14 cellular contexts compared by ENCODE assay signal in genomic region chr10:28875535-28876208, GRCh38.
A peak's percentile ranks its signal among the peaks of the same experiment; 100 is the strongest.
DNase-seq lines count a peak whose midpoint lies in the region; ATAC-seq and TF ChIP-seq lines count a peak whose summit lies in the region.
"Had no signal": no experiment of that assay in that cellular context is flagged by ENCODE, and none has a peak within 500 bp of the region (broad histone marks: within the 10 kb centered on the region; RNA-seq: fewer than 3 reads in every experiment).

No MANE protein-coding gene starts in this region.

- H3K36me3 ChIP-seq in neuronal stem cell (replicated peaks in 1 of 2; ENCODE audit: control insufficient read depth in 2 of 2, insufficient read depth in 2 of 2, low read length in 2 of 2), result no peaks in the 10 kb centered on the region
- H3K36me3 ChIP-seq: BE2C had no signal

- no peak overlapping the region for H3K18ac ChIP-seq in neuronal stem cell (ENCODE audit: low read length)

- no peak overlapping the region for H3K4me3 ChIP-seq in neuronal stem cell (ENCODE audit: low read length in 2 of 2)

- H4K8ac ChIP-seq in neuronal stem cell (ENCODE audit: low read depth, low read length), result no peak overlapping the region

- H2BK12ac ChIP-seq in neuronal stem cell (ENCODE audit: low read length), result no peak overlapping the region

- no CpG with 5 or more reads among the region's 18 CpGs for WGBS in neuronal stem cell (ENCODE audit: extremely low coverage in 2 of 2, insufficient read length in 2 of 2, insufficient replicate concordance in 1 of 2), 2 donors

- no peak overlapping the region for H2BK15ac ChIP-seq in neuronal stem cell (ENCODE audit: low read length)

- peak overlapping the region; percentile 75 for H2AFZ ChIP-seq in neuronal stem cell (ENCODE audit: low read length)

- intact Hi-C loops in activated naive CD4-positive, alpha-beta T cell treated with anti-CD3 and anti-CD28 coated beads for 36 hours (cut with micrococcal nuclease), result no loop called here

- H3K14ac ChIP-seq in neuronal stem cell (ENCODE audit: low read length), result no peak overlapping the region

- H2BK120ac ChIP-seq in neuronal stem cell (ENCODE audit: low read depth, low read length), result no peak overlapping the region

- H3K9me3 ChIP-seq in neuronal stem cell (replicated peaks in 1 of 2; ENCODE audit: control insufficient read depth in 2 of 2, insufficient read depth in 1 of 2, low read depth in 1 of 2, low read length in 2 of 2), result no peaks in the 10 kb centered on the region
- H3K9me3 ChIP-seq: BE2C had no signal

- no peak overlapping the region for H3K27ac ChIP-seq in neuronal stem cell (replicated peaks; ENCODE audit: low read length)

- H3K4me1 Mint-ChIP-seq in WTC11, result peaks cover 9% of the 10 kb centered on the region
- H3K4me1 Mint-ChIP-seq in activated naive CD4-positive, alpha-beta T cell treated with anti-CD3 and anti-CD28 coated beads for 36 hours (ENCODE audit: low read depth), result no peaks in the 10 kb centered on the region
- H3K4me1 Mint-ChIP-seq: stimulated activated memory B cell treated with anti-CD40 and anti-IgM and Interleukin-4, amounts not matched to agents 10 μg/mL and 1 μg/mL and 100 μg/mL, for 72 hours had no signal

- no peak overlapping the region for H3K4me2 ChIP-seq in neuronal stem cell (ENCODE audit: insufficient read depth, low read length, poor library complexity, severe bottlenecking)

- H3K36me3 Mint-ChIP-seq in WTC11, result no peaks in the 10 kb centered on the region
- no peaks in the 10 kb centered on the region for H3K36me3 Mint-ChIP-seq in activated naive CD4-positive, alpha-beta T cell treated with anti-CD3 and anti-CD28 coated beads for 36 hours (ENCODE audit: low read depth)
- H3K36me3 Mint-ChIP-seq: stimulated activated memory B cell treated with anti-CD40 and anti-IgM and Interleukin-4, amounts not matched to agents 10 μg/mL and 1 μg/mL and 100 μg/mL, for 72 hours had no signal

- H3K27me3 ChIP-seq in neuronal stem cell (ENCODE audit: control insufficient read depth in 3 of 3, insufficient read depth in 3 of 3, low read depth in 1 of 3, low read length in 3 of 3), result peaks cover 0 to 25% (median 0%) of the 10 kb centered on the region in 3 experiments
- H3K27me3 ChIP-seq: BE2C had no signal

- no peak overlapping the region for H3K9ac ChIP-seq in neuronal stem cell (ENCODE audit: low read depth, low read length, poor library complexity)

- H3K4ac ChIP-seq in neuronal stem cell (ENCODE audit: low read length), result no peak overlapping the region

- H3K27ac Mint-ChIP-seq in WTC11, result peak overlapping the region; percentile 7; the same call in 1 of the 2 replicates
- no peak overlapping the region for H3K27ac Mint-ChIP-seq in activated naive CD4-positive, alpha-beta T cell treated with anti-CD3 and anti-CD28 coated beads for 36 hours
- H3K27ac Mint-ChIP-seq: stimulated activated memory B cell treated with anti-CD40 and anti-IgM and Interleukin-4, amounts not matched to agents 10 μg/mL and 1 μg/mL and 100 μg/mL, for 72 hours had no signal

- no peak overlapping the region for H3K4me3 Mint-ChIP-seq in WTC11
- H3K4me3 Mint-ChIP-seq in activated naive CD4-positive, alpha-beta T cell treated with anti-CD3 and anti-CD28 coated beads for 36 hours, result no peak overlapping the region
- H3K4me3 Mint-ChIP-seq: stimulated activated memory B cell treated with anti-CD40 and anti-IgM and Interleukin-4, amounts not matched to agents 10 μg/mL and 1 μg/mL and 100 μg/mL, for 72 hours had no signal

- H2BK5ac ChIP-seq in neuronal stem cell (ENCODE audit: low read length), result no peak overlapping the region

- H3K27me3 Mint-ChIP-seq in WTC11 (ENCODE audit: low read depth), result no peaks in the 10 kb centered on the region
- peaks cover 13% of the 10 kb centered on the region for H3K27me3 Mint-ChIP-seq in activated naive CD4-positive, alpha-beta T cell treated with anti-CD3 and anti-CD28 coated beads for 36 hours (ENCODE audit: low read depth)
- H3K27me3 Mint-ChIP-seq: stimulated activated memory B cell treated with anti-CD40 and anti-IgM and Interleukin-4, amounts not matched to agents 10 μg/mL and 1 μg/mL and 100 μg/mL, for 72 hours had no signal

- peaks cover 4% of the 10 kb centered on the region; the same call in 1 of the 2 replicates for H3K9me3 Mint-ChIP-seq in WTC11
- H3K9me3 Mint-ChIP-seq in activated naive CD4-positive, alpha-beta T cell treated with anti-CD3 and anti-CD28 coated beads for 36 hours, result no peaks in the 10 kb centered on the region
- H3K9me3 Mint-ChIP-seq: stimulated activated memory B cell treated with anti-CD40 and anti-IgM and Interleukin-4, amounts not matched to agents 10 μg/mL and 1 μg/mL and 100 μg/mL, for 72 hours had no signal

- peaks cover 0 to 7% of the 10 kb centered on the region in 2 donors for H3K4me1 ChIP-seq in neuronal stem cell (ENCODE audit: control insufficient read depth in 2 of 2, insufficient read depth in 1 of 2, low read depth in 1 of 2, low read length in 2 of 2)

- H3K23ac ChIP-seq in neuronal stem cell (ENCODE audit: low read depth, low read length, poor library complexity), result no peak overlapping the region

- POLR2A ChIA-PET in WTC11 (lab: Charles Lee), result interaction anchor here (0.5 kb wide), 1 partner anchor 514 kb away, joined by 7 read pairs; no protein-coding TSS in a partner anchor

- in situ Hi-C loops in G401 (cut with HindIII; ENCODE audit: low sequenced_read_pairs), result no loop called here

- DNase-seq in G401 (ENCODE audit: low spot score), result peak; percentile 2
- DNase-seq in WTC11 (ENCODE audit: low spot score), result peak; percentile 21
- DNase-seq in hypothalamus (lab: John Stamatoyannopoulos, UW), result peak in 29 of 51 donors; percentile 3 to 63 (median 20)
- peak; percentile 29 for DNase-seq in neuronal stem cell (ENCODE audit: low spot score)
- DNase-seq in activated naive CD4-positive, alpha-beta T cell treated with anti-CD3 and anti-CD28 coated beads for 36 hours, result no peak
- DNase-seq: activated CD4-positive, alpha-beta T cell treated with anti-CD3 and anti-CD28 coated beads, Interleukin-2, amount 50 U/mL, for 48 hours; BE2C; DMS79; KBM-7; NCI-H2081 had no signal

- no peaks in the 10 kb centered on the region for H3K79me1 ChIP-seq in neuronal stem cell (ENCODE audit: low read depth, low read length)

- CTCF ChIA-PET in WTC11 (lab: Charles Lee), result interaction anchor here (0.8 to 1.9 kb wide), 3 partner anchors 63 to 244 kb away, joined by 3 to 11 read pairs (median 3); no protein-coding TSS in a partner anchor
- CTCF ChIA-PET in activated naive CD4-positive, alpha-beta T cell treated with anti-CD3 and anti-CD28 coated beads for 36 hours (lab: Charles Lee), result interaction anchor here (0.7 kb wide), 2 partner anchors 115 to 425 kb away, joined by 3 to 5 read pairs; no protein-coding TSS in a partner anchor

- peak; percentile 96 for ATAC-seq in WTC11
- ATAC-seq in GM19397 (IDR thresholded peaks at IDR 0.05; ENCODE audit: unreplicated experiment), result no peak
- ATAC-seq in GM18517 (IDR thresholded peaks at IDR 0.05; ENCODE audit: unreplicated experiment), result no peak
- no peak for ATAC-seq in HG02938 (IDR thresholded peaks at IDR 0.05; ENCODE audit: unreplicated experiment)
- ATAC-seq: stimulated activated memory B cell treated with anti-CD40 and anti-IgM and Interleukin-4, amounts not matched to agents 10 μg/mL and 1 μg/mL and 100 μg/mL, for 72 hours had no signal

- no peak for TF ChIP-seq CTCF in WTC11 (IDR thresholded peaks at IDR 0.05)

- H2AK5ac ChIP-seq in neuronal stem cell (ENCODE audit: low read depth, low read length), result no peak overlapping the region

- no peak overlapping the region for H4K91ac ChIP-seq in neuronal stem cell (ENCODE audit: low read depth, low read length, poor library complexity)

TF ChIP-seq in WTC11, 78 proteins besides CTCF, POLR2A, EP300 and RAD21 (continues in another document):
- TF ChIP-seq FOXP1 (CRISPR knock-in tag; IDR thresholded peaks at IDR 0.05; ENCODE audit: borderline replicate concordance) (no peak), MLX (CRISPR knock-in tag; IDR thresholded peaks at IDR 0.05) (no peak), ZNF512 (CRISPR knock-in tag; IDR thresholded peaks at IDR 0.05; ENCODE audit: borderline replicate concordance) (no peak), ZNF219 (CRISPR knock-in tag; IDR thresholded peaks at IDR 0.05; ENCODE audit: borderline replicate concordance) (no peak), CBFB (CRISPR knock-in tag; IDR thresholded peaks at IDR 0.05; ENCODE audit: low read depth) (no peak), ZSCAN18 (CRISPR knock-in tag; IDR thresholded peaks at IDR 0.05) (no peak)
